Comparison of ENCODE assay signal across 25 cellular contexts in the genomic region with DNA sequence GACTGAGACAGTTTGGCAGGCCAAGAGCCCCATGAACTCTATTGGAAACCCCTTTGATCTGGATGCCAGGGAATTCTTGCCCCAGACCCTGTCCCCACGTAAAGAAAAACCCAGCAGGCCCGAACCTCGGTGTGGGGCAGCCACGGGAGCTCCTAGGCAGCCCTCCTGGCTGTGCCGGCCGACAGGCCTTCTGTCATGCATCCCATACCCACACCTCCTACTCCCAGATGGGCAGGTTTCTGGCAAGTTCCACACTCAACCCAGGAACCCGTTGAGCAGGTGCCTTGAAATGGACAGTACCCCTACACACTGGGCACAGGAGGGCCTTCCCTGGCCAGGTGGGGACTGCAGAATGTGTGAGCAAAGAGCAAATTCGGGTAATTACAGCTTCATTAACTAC. TPM values are rescaled to one million over a fixed set of nuclear protein-coding genes. Genes with fewer than 3 reads are reported as not detected.
A peak's percentile ranks its signal among the peaks of the same experiment; 100 is the strongest.
DNase-seq lines count a peak whose midpoint lies in the region; ATAC-seq, FAIRE-seq and TF ChIP-seq lines count a peak whose summit lies in the region.
"Had no signal": no experiment of that assay in that cellular context is flagged by ENCODE, and none has a peak within 500 bp of the region (broad histone marks: within the 10 kb centered on the region; RNA-seq: fewer than 3 reads in every experiment).

No MANE protein-coding gene starts in this region.

- H4K91ac ChIP-seq in H1 (replicated peaks; ENCODE audit: insufficient read length, low read length): no peak overlapping the region
- no peak overlapping the region for H4K91ac ChIP-seq in neuronal stem cell (ENCODE audit: low read depth, low read length, poor library complexity)

- H2AK5ac ChIP-seq in H1 (ENCODE audit: low read depth, low read length) (no peak overlapping the region), neuronal stem cell (ENCODE audit: low read depth, low read length) (no peak overlapping the region)

- TF ChIP-seq EP300 in H1 (IDR thresholded peaks at IDR 0.05; ENCODE audit: borderline replicate concordance in 1 of 2, low read depth in 2 of 2, low read length in 2 of 2) (no peak), sigmoid colon (IDR thresholded peaks at IDR 0.05) (no peak)

- H3K4me3 Mint-ChIP-seq in activated CD8-positive, alpha-beta T cell treated with anti-CD3 and anti-CD28 coated beads, Interleukin-2, amount 10 ng/mL, durations not matched to agents 7 days and 5 days: no peak overlapping the region
- H3K4me3 Mint-ChIP-seq: CD4-positive, alpha-beta memory T cell; H9 had no signal

- 0 out of 2 replicates have a peak overlapping the region, but pooled peaks have one; percentile 32 for H2BK20ac ChIP-seq in H1 (ENCODE audit: low read length)

- no peak overlapping the region for H4K5ac ChIP-seq in H1 (ENCODE audit: insufficient read length, low read depth, low read length)

- intact Hi-C loops in sigmoid colon (cut with DNase I): no loop called here
- intact Hi-C loops in heart right ventricle (cut with DNase I): no loop called here

- no peaks in the 10 kb centered on the region for H4K20me1 ChIP-seq in H1 (replicated peaks in 1 of 2; ENCODE audit: control insufficient read depth in 1 of 2, insufficient read depth in 2 of 2, low read length in 2 of 2)
- H4K20me1 ChIP-seq: BLaER1 treated with 17β-estradiol and CSF1 and Interleukin-3, amounts not matched to agents 10 nM and 100 nM had no signal

- H3K27me3 ChIP-seq in H1 (replicated peaks in 1 of 4; ENCODE audit: control insufficient read depth in 3 of 4, extremely low read depth in 1 of 4, insufficient read depth in 3 of 4, low read length in 3 of 4) (no peaks in the 10 kb centered on the region), neuronal stem cell (ENCODE audit: control insufficient read depth in 3 of 3, insufficient read depth in 3 of 3, low read depth in 1 of 3, low read length in 3 of 3) (peaks cover 0 to 14% (median 0%) of the 10 kb centered on the region in 3 experiments), sigmoid colon (no peaks in the 10 kb centered on the region), heart right ventricle (peaks cover 0 to 7% (median 0%) of the 10 kb centered on the region in 7 donors)
- H3K27me3 ChIP-seq: BLaER1 treated with 17β-estradiol and CSF1 and Interleukin-3, amounts not matched to agents 10 nM and 100 nM had no signal

- H2BK15ac ChIP-seq in H1 (ENCODE audit: low read length) (no peak overlapping the region), neuronal stem cell (ENCODE audit: low read length) (peak overlapping the region; percentile 70)

- H3K79me1 ChIP-seq in H1 (ENCODE audit: low read depth, low read length) (no peaks in the 10 kb centered on the region), neuronal stem cell (ENCODE audit: low read depth, low read length) (no peaks in the 10 kb centered on the region)

- H2BK120ac ChIP-seq in H1 (replicated peaks; ENCODE audit: low read depth, low read length) (no peak overlapping the region), neuronal stem cell (ENCODE audit: low read depth, low read length) (no peak overlapping the region)

- H3K23me2 ChIP-seq in H1 (ENCODE audit: low read depth, low read length): no peaks in the 10 kb centered on the region

- no peak for FAIRE-seq in H1 (lab: Jason Lieb, UNC)
- FAIRE-seq: A549, GM19239 had no signal

- no peaks in the 10 kb centered on the region for H3K79me2 ChIP-seq in H1 (ENCODE audit: control insufficient read depth in 1 of 2, insufficient read depth in 2 of 2, low read length in 2 of 2)

- H3K56ac ChIP-seq in H1 (replicated peaks; ENCODE audit: insufficient read length, low read depth, low read length): no peak overlapping the region

- H3K14ac ChIP-seq in H1 (ENCODE audit: insufficient read length) (no peak overlapping the region), neuronal stem cell (ENCODE audit: low read length) (no peak overlapping the region)

- no peak overlapping the region for H3K27ac Mint-ChIP-seq in activated CD8-positive, alpha-beta T cell treated with anti-CD3 and anti-CD28 coated beads, Interleukin-2, amount 10 ng/mL, durations not matched to agents 7 days and 5 days
- H3K27ac Mint-ChIP-seq: CD4-positive, alpha-beta memory T cell; H9 had no signal

- H3K23ac ChIP-seq in H1 (ENCODE audit: insufficient read length) (no peak overlapping the region), neuronal stem cell (ENCODE audit: low read depth, low read length, poor library complexity) (peak overlapping the region; percentile 26)

- POLR2A ChIA-PET in H1 (lab: Charles Lee; ENCODE audit: partially characterized antibody): no interaction called here
- POLR2A ChIA-PET in activated CD8-positive, alpha-beta T cell treated with anti-CD3 and anti-CD28 coated beads, Interleukin-2, amount 10 ng/mL, durations not matched to agents 7 days and 5 days (lab: Charles Lee): no interaction called here

- H4K8ac ChIP-seq in H1 (ENCODE audit: extremely low read depth, insufficient read depth, low read length): no peak overlapping the region
- H4K8ac ChIP-seq in neuronal stem cell (ENCODE audit: low read depth, low read length): no peak overlapping the region

- H3K9me3 ChIP-seq in H1 (ENCODE audit: insufficient read depth in 2 of 2, low read depth in 1 of 2, low read length in 1 of 2) (no peaks in the 10 kb centered on the region), neuronal stem cell (replicated peaks in 1 of 2; ENCODE audit: control insufficient read depth in 2 of 2, insufficient read depth in 1 of 2, low read depth in 1 of 2, low read length in 2 of 2) (peaks cover 0 to 1% of the 10 kb centered on the region in 2 donors), sigmoid colon (no peaks in the 10 kb centered on the region), heart right ventricle (no peaks in the 10 kb centered on the region)
- H3K9me3 ChIP-seq: A549; BE2C; BLaER1 treated with 17β-estradiol and CSF1 and Interleukin-3, amounts not matched to agents 10 nM and 100 nM; Caco-2 had no signal

- H3K27ac ChIP-seq in H1 (ENCODE audit: low read depth, low read length): no peak overlapping the region
- no peak overlapping the region for H3K27ac ChIP-seq in neuronal stem cell (replicated peaks; ENCODE audit: low read length)
- no peak overlapping the region for H3K27ac ChIP-seq in sigmoid colon
- no peak overlapping the region for H3K27ac ChIP-seq in heart right ventricle
- H3K27ac ChIP-seq: A549; BLaER1 treated with 17β-estradiol and CSF1 and Interleukin-3, amounts not matched to agents 10 nM and 100 nM; GM23248 had no signal

- TF ChIP-seq POLR2A in H1 (IDR thresholded peaks at IDR 0.05; ENCODE audit: control extremely low read depth in 1 of 2, low read depth in 2 of 2, low read length in 2 of 2) (no peak), sigmoid colon (IDR thresholded peaks at IDR 0.05) (no peak)

- CTCF ChIA-PET in H1 (lab: Charles Lee; ENCODE audit: partially characterized antibody): interaction anchor here (0.6 to 0.7 kb wide), 2 partner anchors 169 to 902 kb away, joined by 3 read pairs; no protein-coding TSS in a partner anchor
- CTCF ChIA-PET in activated CD8-positive, alpha-beta T cell treated with anti-CD3 and anti-CD28 coated beads, Interleukin-2, amount 10 ng/mL, durations not matched to agents 7 days and 5 days (lab: Charles Lee): interaction anchor here (1.1 kb wide), 1 partner anchor 18 kb away, joined by 3 read pairs; no protein-coding TSS in a partner anchor

- TF ChIP-seq RAD21 in H1 (IDR thresholded peaks at IDR 0.05 in 1 of 2, conservative IDR thresholded peaks at IDR 0.05 in 1 of 2; ENCODE audit: low read depth in 2 of 2, low read length in 2 of 2): no peak

- no peak overlapping the region for H3K4me3 ChIP-seq in H1 (ENCODE audit: extremely low read depth in 1 of 4, insufficient read depth in 2 of 4, low read depth in 3 of 4, low read length in 4 of 4)
- H3K4me3 ChIP-seq in neuronal stem cell (ENCODE audit: low read length in 2 of 2): no peak overlapping the region
- H3K4me3 ChIP-seq in sigmoid colon: no peak overlapping the region
- no peak overlapping the region for H3K4me3 ChIP-seq in heart right ventricle
- H3K4me3 ChIP-seq: A549; BLaER1 treated with 17β-estradiol and CSF1 and Interleukin-3, amounts not matched to agents 10 nM and 100 nM; GM12878; GM23248 had no signal

- no peak for ATAC-seq in activated CD8-positive, alpha-beta T cell treated with anti-CD3 and anti-CD28 coated beads, Interleukin-2, amount 10 ng/mL, durations not matched to agents 7 days and 5 days
- no peak for ATAC-seq in heart right ventricle
- ATAC-seq: A549, GM12878, HCT116 had no signal

- WGBS in H1 (ENCODE audit: extremely low coverage in 1 of 2, insufficient coverage in 1 of 2, insufficient read length in 1 of 2, insufficient replicate concordance in 2 of 2, low coverage in 1 of 2, low lambda C conversion rate in 2 of 2, missing lambda C conversion rate in 1 of 2), 2 experiments: 82% methylated on average over 8 of the region's 8 CpGs; no CpG with 5 or more reads in 1 of the 2 experiments
- WGBS in neuronal stem cell (ENCODE audit: extremely low coverage in 2 of 2, insufficient read length in 2 of 2, insufficient replicate concordance in 1 of 2), 2 donors: no CpG with 5 or more reads among the region's 8 CpGs
- WGBS in sigmoid colon, 2 donors: 89 to 90% methylated on average over 8 of the region's 8 CpGs
- 85 to 87% methylated on average over 8 of the region's 8 CpGs for WGBS in heart right ventricle, 2 donors

- H3K4me2 ChIP-seq in H1 (ENCODE audit: insufficient read depth in 1 of 2, low read depth in 2 of 2, low read length in 2 of 2) (no peak overlapping the region), neuronal stem cell (ENCODE audit: insufficient read depth, low read length, poor library complexity, severe bottlenecking) (no peak overlapping the region)
- H3K4me2 ChIP-seq: A549; BLaER1 treated with 17β-estradiol and CSF1 and Interleukin-3, amounts not matched to agents 10 nM and 100 nM had no signal

- H3K18ac ChIP-seq in H1 (ENCODE audit: extremely low read depth, low read length) (no peak overlapping the region), neuronal stem cell (ENCODE audit: low read length) (peak overlapping the region; percentile 39)

- H3K9me3 Mint-ChIP-seq in activated CD8-positive, alpha-beta T cell treated with anti-CD3 and anti-CD28 coated beads, Interleukin-2, amount 10 ng/mL, durations not matched to agents 7 days and 5 days (ENCODE audit: insufficient read depth): no peaks in the 10 kb centered on the region
- H3K9me3 Mint-ChIP-seq: CD4-positive, alpha-beta memory T cell; H9 had no signal

- H3K36me3 ChIP-seq in H1 (ENCODE audit: control insufficient read depth in 2 of 4, insufficient read depth in 4 of 4, low read length in 3 of 4): no peaks in the 10 kb centered on the region
- H3K36me3 ChIP-seq in neuronal stem cell (replicated peaks in 1 of 2; ENCODE audit: control insufficient read depth in 2 of 2, insufficient read depth in 2 of 2, low read length in 2 of 2): no peaks in the 10 kb centered on the region
- no peaks in the 10 kb centered on the region for H3K36me3 ChIP-seq in sigmoid colon
- H3K36me3 ChIP-seq in heart right ventricle: no peaks in the 10 kb centered on the region
- H3K36me3 ChIP-seq: BE2C; BLaER1 treated with 17β-estradiol and CSF1 and Interleukin-3, amounts not matched to agents 10 nM and 100 nM had no signal

- H2BK5ac ChIP-seq in H1 (ENCODE audit: low read depth, low read length) (no peak overlapping the region), neuronal stem cell (ENCODE audit: low read length) (no peak overlapping the region)

- TF ChIP-seq CTCF in H1 (IDR thresholded peaks at IDR 0.05; ENCODE audit: control extremely low read depth in 1 of 3, insufficient read depth in 1 of 3, low read depth in 1 of 3, low read length in 3 of 3) (no peak), sigmoid colon (IDR thresholded peaks at IDR 0.05) (no peak), heart right ventricle (IDR thresholded peaks at IDR 0.05) (no peak)

- H3K4ac ChIP-seq in H1 (replicated peaks; ENCODE audit: insufficient read length, low read depth, low read length): no peak overlapping the region
- H3K4ac ChIP-seq in neuronal stem cell (ENCODE audit: low read length): no peak overlapping the region

- H3K27me3 Mint-ChIP-seq in activated CD8-positive, alpha-beta T cell treated with anti-CD3 and anti-CD28 coated beads, Interleukin-2, amount 10 ng/mL, durations not matched to agents 7 days and 5 days (ENCODE audit: low read depth): no peaks in the 10 kb centered on the region

- H2AFZ ChIP-seq in H1 (ENCODE audit: low read length) (no peak overlapping the region), neuronal stem cell (ENCODE audit: low read length) (no peak overlapping the region)
- H2AFZ ChIP-seq: GM23248 had no signal

- DNase-seq in H1 (ENCODE audit: low read depth in 1 of 2, low spot score in 2 of 2) (no peak), neuronal stem cell (ENCODE audit: low spot score) (no peak), sigmoid colon (peak; percentile 42), heart right ventricle (no peak), CD1c-positive myeloid dendritic cell (ENCODE audit: extremely low spot score) (no peak)
- DNase-seq in activated CD8-positive, alpha-beta T cell treated with anti-CD3 and anti-CD28 coated beads, Interleukin-2, amount 10 ng/mL, durations not matched to agents 7 days and 5 days: no peak
- DNase-seq: 8988T; ACHN; AML-193; BE2C; Caco-2; CD4-positive, alpha-beta memory T cell; DMS153; DMS79; EL; GDM1; GM23248; H9 had no signal

- H3K9ac ChIP-seq in H1 (replicated peaks in 1 of 4; ENCODE audit: extremely low read depth in 1 of 4, low read depth in 3 of 4, low read length in 3 of 4) (no peak overlapping the region), neuronal stem cell (ENCODE audit: low read depth, low read length, poor library complexity) (no peak overlapping the region)
- H3K9ac ChIP-seq: BLaER1 treated with 17β-estradiol and CSF1 and Interleukin-3, amounts not matched to agents 10 nM and 100 nM; GM23248 had no signal

- no peak overlapping the region for H2BK12ac ChIP-seq in H1 (ENCODE audit: low read depth, low read length)
- no peak overlapping the region for H2BK12ac ChIP-seq in neuronal stem cell (ENCODE audit: low read length)

- H3K36me3 Mint-ChIP-seq in activated CD8-positive, alpha-beta T cell treated with anti-CD3 and anti-CD28 coated beads, Interleukin-2, amount 10 ng/mL, durations not matched to agents 7 days and 5 days (ENCODE audit: low read depth): no peaks in the 10 kb centered on the region
- H3K36me3 Mint-ChIP-seq: CD14-positive monocyte; CD4-positive, alpha-beta memory T cell had no signal

- H3K4me1 ChIP-seq in H1 (replicated peaks in 1 of 4; ENCODE audit: control insufficient read depth in 3 of 4, insufficient read depth in 4 of 4, low read length in 3 of 4) (no peaks in the 10 kb centered on the region; a peak in 1 of 7 replicates), neuronal stem cell (ENCODE audit: control insufficient read depth in 2 of 2, insufficient read depth in 1 of 2, low read depth in 1 of 2, low read length in 2 of 2) (peaks cover 0 to 2% of the 10 kb centered on the region in 2 donors), sigmoid colon (no peaks in the 10 kb centered on the region), heart right ventricle (no peaks in the 10 kb centered on the region)
- H3K4me1 ChIP-seq: A549, BE2C had no signal

- no peaks in the 10 kb centered on the region for H3K4me1 Mint-ChIP-seq in activated CD8-positive, alpha-beta T cell treated with anti-CD3 and anti-CD28 coated beads, Interleukin-2, amount 10 ng/mL, durations not matched to agents 7 days and 5 days (ENCODE audit: low read depth)
- H3K4me1 Mint-ChIP-seq: CD4-positive, alpha-beta memory T cell had no signal

RNA-seq across cellular contexts. Expression of gene ATP2C2, which starts 23.6 kb away (rescaled TPM):
- total RNA-seq in H1 (2021; fragmentation: NEBNext Ultra II Directional; extraction: Animal tissue kit (Norgen Biotek cat#: 25700)): 2.8 and 3.6 TPM in 2 replicates
- polyA plus RNA-seq in H1 (2011; rRNA removed) (1.2 and 2.6 TPM in 2 replicates), sigmoid colon (10 to 100 TPM in 1 of 3 donors, 1 to 10 TPM in 2; 7.2 to 60.7 (median 9.0) TPM), heart right ventricle (under 1 TPM in 1 of 2 donors, not detected in 1; 0.01 TPM)
- 2.7 TPM for polyA plus RNA-seq in H1 (2011; cell fraction: cytosol; rRNA removed)
- 12.0 TPM for polyA plus RNA-seq in H1 (2011; cell fraction: nucleus; rRNA removed)
- 2.1 to 2.4 TPM (median 2.3 TPM) in 4 replicates for polyA plus RNA-seq in H1 (2012, experiment 1 of 2)
- 0.88 TPM for polyA plus RNA-seq in H1 (2012, experiment 2 of 2)
- 2.2 TPM for polyA plus RNA-seq in H1 (2013, experiment 1 of 2)
- 2.4 TPM for polyA plus RNA-seq in H1 (2013, experiment 2 of 2)
- 1.7 and 4.0 TPM in 2 replicates for polyA minus RNA-seq in H1 (2011; rRNA and poly(A)+ RNA removed)
- 4.5 TPM for polyA minus RNA-seq in H1 (2011; cell fraction: cytosol; rRNA and poly(A)+ RNA removed)
- 3.3 TPM for polyA minus RNA-seq in H1 (2011; cell fraction: nucleus; rRNA and poly(A)+ RNA removed)
- polyA plus RNA-seq in neuronal stem cell (2013, experiment 1 of 2): 0.24 TPM
- polyA plus RNA-seq in neuronal stem cell (2013, experiment 2 of 2): 0.47 TPM
- total RNA-seq in sigmoid colon (1 to 10 TPM in 2 of 4 donors, not detected in 2; 2.5 to 2.8 TPM), heart right ventricle (not detected)
- total RNA-seq in activated CD8-positive, alpha-beta T cell treated with anti-CD3 and anti-CD28 coated beads, Interleukin-2, amount 10 ng/mL, durations not matched to agents 7 days and 5 days: not detected
- total RNA-seq: CD4-positive, alpha-beta memory T cell; GM12878; GM23248; H4 had no signal
- polyA plus RNA-seq: CD14-positive monocyte; CD4-positive, alpha-beta memory T cell had no signal

RNA-seq across cellular contexts. Expression of gene WFDC1, which starts 50.1 kb away (rescaled TPM):
- 1.1 and 1.6 TPM in 2 replicates for total RNA-seq in H1 (2021; fragmentation: NEBNext Ultra II Directional; extraction: Animal tissue kit (Norgen Biotek cat#: 25700))
- polyA plus RNA-seq in H1 (2011; rRNA removed) (0.52 and 0.70 TPM in 2 replicates), sigmoid colon (1 to 10 TPM; 3.0 to 6.6 (median 3.7) TPM), heart right ventricle (1 to 10 TPM; 2.6 to 5.7 TPM)
- 0.61 TPM for polyA plus RNA-seq in H1 (2011; cell fraction: cytosol; rRNA removed)
- polyA plus RNA-seq in H1 (2011; cell fraction: nucleus; rRNA removed): 0.64 TPM
- 0.36 to 1.2 TPM (median 0.46 TPM) in 4 replicates for polyA plus RNA-seq in H1 (2012, experiment 1 of 2)
- polyA plus RNA-seq in H1 (2012, experiment 2 of 2): 0.22 TPM
- polyA plus RNA-seq in H1 (2013, experiment 1 of 2): 0.71 TPM
- polyA plus RNA-seq in H1 (2013, experiment 2 of 2): 0.99 TPM
- polyA minus RNA-seq in H1 (2011; rRNA and poly(A)+ RNA removed): not detected in 2 replicates
- not detected for polyA minus RNA-seq in H1 (2011; cell fraction: cytosol; rRNA and poly(A)+ RNA removed)
- not detected for polyA minus RNA-seq in H1 (2011; cell fraction: nucleus; rRNA and poly(A)+ RNA removed)
- 0.13 TPM for polyA plus RNA-seq in neuronal stem cell (2013, experiment 1 of 2)
- polyA plus RNA-seq in neuronal stem cell (2013, experiment 2 of 2): 0.14 TPM
- total RNA-seq in sigmoid colon (100 to 1,000 TPM in 2 of 4 donors, 10 to 100 TPM in 2; 15.3 to 173 (median 103) TPM), heart right ventricle (1 to 10 TPM in 5 of 10 donors, under 1 TPM in 5; 0.55 to 2.1 (median 0.98) TPM)
- total RNA-seq in activated CD8-positive, alpha-beta T cell treated with anti-CD3 and anti-CD28 coated beads, Interleukin-2, amount 10 ng/mL, durations not matched to agents 7 days and 5 days: not detected
- total RNA-seq: Caco-2; CD4-positive, alpha-beta memory T cell; GM12878; H4 had no signal
- polyA plus RNA-seq: A549; CD14-positive monocyte; CD4-positive, alpha-beta memory T cell; GM12878 had no signal
